In the genomic region with DNA sequence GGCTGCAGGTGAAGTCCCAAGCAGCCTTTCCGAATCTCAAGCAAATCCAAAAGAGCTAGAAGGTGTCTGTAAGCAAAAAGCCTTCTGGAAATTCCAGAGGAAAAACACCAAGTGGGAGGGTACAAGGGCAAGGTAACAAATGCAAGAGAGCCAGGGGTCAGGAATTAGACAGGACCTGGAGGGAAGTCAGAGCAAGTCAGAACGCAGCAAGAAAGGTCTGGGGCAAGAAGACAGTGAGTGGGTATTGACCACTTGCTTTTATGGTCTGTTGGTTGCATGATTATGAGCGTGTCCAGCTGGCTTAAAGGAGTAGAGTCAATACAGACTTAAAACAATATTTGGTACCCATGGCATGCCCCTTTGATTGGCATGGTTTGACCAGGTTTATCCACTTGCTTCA, we compare ENCODE assay signal across 28 cellular contexts.
"Had no signal": no experiment of that assay in that cellular context is flagged by ENCODE, and none has a peak within 500 bp of the region (broad histone marks: within the 10 kb centered on the region; RNA-seq: fewer than 3 reads in every experiment).

No MANE protein-coding gene starts in this region.

- H3K27ac Mint-ChIP-seq: immature natural killer cell; mesothelial cell of epicardium; naive B cell; natural killer cell; progenitor cell of endocrine pancreas; stimulated activated naive B cell treated with anti-CD40 and anti-IgM and Interleukin-4, amounts not matched to agents 10 μg/mL and 1 μg/mL and 100 μg/mL, for 72 hours had no signal

- H3K4me1 ChIP-seq: left ventricle myocardium inferior, right atrium auricular region, right lobe of liver, stomach, testis, thyroid gland, transverse colon, upper lobe of left lung, vagina had no signal

- H3K9me3 Mint-ChIP-seq: naive B cell, natural killer cell, nephron progenitor cell had no signal

- H3K4me3 ChIP-seq: left ventricle myocardium inferior, lung, ovary, right atrium auricular region, right lobe of liver, smooth muscle cell, stomach, testis, thyroid gland, transverse colon, upper lobe of left lung, vagina had no signal

- H3K27me3 Mint-ChIP-seq: naive B cell; progenitor cell of endocrine pancreas; stimulated activated naive B cell treated with anti-CD40 and anti-IgM and Interleukin-4, amounts not matched to agents 10 μg/mL and 1 μg/mL and 100 μg/mL, for 72 hours had no signal

- H3K36me3 Mint-ChIP-seq: immature natural killer cell, mesothelial cell of epicardium, naive B cell, natural killer cell had no signal

- H3K4me3 Mint-ChIP-seq: immature natural killer cell; mesothelial cell of epicardium; naive B cell; natural killer cell; nephron progenitor cell; stimulated activated naive B cell treated with anti-CD40 and anti-IgM and Interleukin-4, amounts not matched to agents 10 μg/mL and 1 μg/mL and 100 μg/mL, for 72 hours had no signal

- H3K4me1 Mint-ChIP-seq: immature natural killer cell; naive B cell; natural killer cell; nephron progenitor cell; stimulated activated naive B cell treated with anti-CD40 and anti-IgM and Interleukin-4, amounts not matched to agents 10 μg/mL and 1 μg/mL and 100 μg/mL, for 72 hours had no signal

- H3K27me3 ChIP-seq: ovary, right atrium auricular region, right lobe of liver, stomach, testis, thyroid gland, transverse colon, upper lobe of left lung, vagina had no signal

- H3K27ac ChIP-seq: left ventricle myocardium inferior, ovary, right atrium auricular region, right lobe of liver, stomach, testis, thyroid gland, transverse colon, upper lobe of left lung, vagina had no signal

- DNase-seq: hypothalamus; immature natural killer cell; left ventricle myocardium inferior; mesendoderm; naive B cell; natural killer cell; nephron progenitor cell; nucleus accumbens; ovary; right lobe of liver; stimulated activated CD4-positive, alpha-beta T cell treated with anti-CD3 and anti-CD28 coated beads, Interleukin-1b, Interleukin-23, amount 100 ng/mL, for 48 hours; stimulated activated CD4-positive, alpha-beta T cell treated with anti-CD3 and anti-CD28 coated beads, Interleukin-2, amount 100 ng/mL, for 48 hours; stimulated activated CD4-positive, alpha-beta T cell treated with anti-CD3 and anti-CD28 coated beads, Interleukin-4, amount 100 ng/mL, for 4 hours; stimulated activated CD8-positive, alpha-beta memory T cell treated with anti-CD3 and anti-CD28 coated beads, Interleukin-4, amount 100 ng/mL, for 48 hours; stimulated activated naive B cell treated with anti-CD40 and anti-IgM and Interleukin-4, amounts not matched to agents 10 μg/mL and 1 μg/mL and 100 μg/mL, for 72 hours; stimulated activated naive CD8-positive, alpha-beta T cell treated with anti-CD3 and anti-CD28 coated beads, Interleukin-15, Interleukin-2, amounts not matched to agents 100 U/mL and 50 U/mL, for 24 hours; stomach; testis; thyroid gland; transverse colon; upper lobe of left lung had no signal

- H3K9me3 ChIP-seq: left ventricle myocardium inferior, ovary, right atrium auricular region, right lobe of liver, stomach, testis, thyroid gland, transverse colon, upper lobe of left lung, vagina had no signal

- ATAC-seq: natural killer cell; right lobe of liver; stimulated activated naive B cell treated with anti-CD40 and anti-IgM and Interleukin-4, amounts not matched to agents 10 μg/mL and 1 μg/mL and 100 μg/mL, for 72 hours; stimulated activated naive CD8-positive, alpha-beta T cell treated with anti-CD3 and anti-CD28 coated beads, Interleukin-15, Interleukin-2, amounts not matched to agents 100 U/mL and 50 U/mL, for 24 hours had no signal

- H3K36me3 ChIP-seq: left ventricle myocardium inferior, ovary, right atrium auricular region, right lobe of liver, stomach, thyroid gland, transverse colon, upper lobe of left lung, vagina had no signal

- H3K4me2 ChIP-seq: smooth muscle cell had no signal

- FAIRE-seq: islet of Langerhans had no signal
